1 cellular context compared by ENCODE assay signal in the genomic region with DNA sequence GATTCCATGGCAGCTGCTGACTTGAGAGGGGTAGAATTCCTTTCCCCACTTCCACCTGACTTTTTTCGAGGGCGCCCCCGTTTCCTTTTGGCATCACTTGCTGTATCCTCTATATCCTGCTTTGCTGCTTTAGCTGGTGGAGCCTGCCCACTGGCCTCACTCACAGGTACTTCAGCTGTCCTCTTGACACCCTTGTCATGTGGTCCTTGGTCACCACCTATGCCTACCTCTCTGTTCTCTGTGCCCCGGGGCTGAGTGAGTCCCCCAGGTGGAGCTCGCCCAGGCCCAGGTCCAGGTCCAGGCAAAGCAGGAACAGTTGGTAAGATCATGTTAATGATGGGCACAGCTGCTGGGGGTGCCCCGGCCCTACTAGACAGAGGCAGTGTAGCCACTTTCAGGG.
TF ChIP-seq lines count a peak whose summit lies in the region.

No MANE protein-coding gene starts in this region.

TF ChIP-seq in WTC11, 78 proteins besides CTCF, POLR2A, EP300 and RAD21:
- TF ChIP-seq ZNF219 (CRISPR knock-in tag; IDR thresholded peaks at IDR 0.05; ENCODE audit: borderline replicate concordance) (no peak), ZNF396 (CRISPR knock-in tag; IDR thresholded peaks at IDR 0.05; ENCODE audit: borderline replicate concordance) (no peak)
